1 cellular context compared by ENCODE assay signal in genomic region chr7:151076863-151077704, GRCh38.
TF ChIP-seq lines count a peak whose summit lies in the region.

No MANE protein-coding gene starts in this region.

TF ChIP-seq in endothelial cell of umbilical vein, 7 proteins besides CTCF, POLR2A, EP300 and RAD21:
- TF ChIP-seq GATA2 (IDR thresholded peaks at IDR 0.05; ENCODE audit: insufficient read depth, insufficient read length, low read depth, low read length) (no peak), POLR2AphosphoS5 (IDR thresholded peaks at IDR 0.05; ENCODE audit: insufficient read depth, low read depth, low read length) (no peak), FOS (IDR thresholded peaks at IDR 0.05; ENCODE audit: borderline replicate concordance, insufficient read depth, low read length) (no peak), JUN (IDR thresholded peaks at IDR 0.05; ENCODE audit: borderline replicate concordance, insufficient read depth, insufficient read length, low read depth) (no peak), MAX (IDR thresholded peaks at IDR 0.05; ENCODE audit: insufficient read depth, insufficient read length) (no peak), MYC (IDR thresholded peaks at IDR 0.05; ENCODE audit: low read depth, low read length) (no peak), EZH2 (IDR thresholded peaks at IDR 0.05; ENCODE audit: borderline replicate concordance, low read depth, low read length, severe bottlenecking) (no peak)
TF ChIP-seq in endothelial cell of umbilical vein: peak in this region for 0.
